35 cellular contexts compared by ENCODE assay signal in the genomic region with DNA sequence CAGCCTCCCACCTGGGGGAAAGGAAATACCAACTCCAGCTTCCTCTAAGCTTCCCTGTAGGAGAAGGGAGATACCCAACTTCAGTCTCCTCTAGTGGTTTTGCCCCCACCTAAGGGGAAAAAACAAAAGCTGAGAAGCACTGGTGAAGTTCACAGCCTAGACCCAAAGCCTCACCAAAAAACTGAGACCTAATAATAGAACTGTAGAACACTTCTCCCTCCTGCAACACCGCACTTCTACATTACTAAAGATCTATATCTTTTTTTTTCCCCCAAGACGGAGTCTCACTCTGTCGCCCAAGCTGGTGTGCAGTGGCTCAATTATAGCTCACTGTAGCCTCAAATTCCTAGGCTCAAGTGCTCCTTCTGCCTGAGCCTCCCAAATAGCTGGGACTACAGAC.
"Had no signal": no experiment of that assay in that cellular context is flagged by ENCODE, and none has a peak within 500 bp of the region (broad histone marks: within the 10 kb centered on the region; RNA-seq: fewer than 3 reads in every experiment).

No MANE protein-coding gene starts in this region.

- H3K4me3 ChIP-seq: ascending aorta, coronary artery, dorsolateral prefrontal cortex, esophagus squamous epithelium, gastroesophageal sphincter, heart right ventricle had no signal

- H3K9me3 ChIP-seq: ascending aorta had no signal

- H3K27ac ChIP-seq: ascending aorta, brain microvascular endothelial cell, coronary artery, dorsolateral prefrontal cortex, gastroesophageal sphincter, heart right ventricle, WERI-Rb-1 had no signal

- ATAC-seq: activated CD4-positive, alpha-beta T cell treated with anti-CD3 and anti-CD28 coated beads for 36 hours; activated CD4-positive, CD25-positive, alpha-beta regulatory T cell treated with anti-CD3 and anti-CD28 coated beads, Interleukin-2, amount 50 U/mL, for 24 hours; activated CD8-positive, alpha-beta memory T cell treated with anti-CD3 and anti-CD28 coated beads, Interleukin-2, amount 10 ng/mL, durations not matched to agents 7 days and 5 days; activated CD8-positive, alpha-beta T cell treated with anti-CD3 and anti-CD28 coated beads, Interleukin-2, amount 10 ng/mL, durations not matched to agents 7 days and 5 days; activated naive CD4-positive, alpha-beta T cell treated with anti-CD3 and anti-CD28 coated beads, Interleukin-2, amount 50 U/mL, for 72 hours; gastroesophageal sphincter; heart right ventricle; T-helper 17 cell had no signal

- H3K36me3 ChIP-seq: ascending aorta, brain microvascular endothelial cell, esophagus squamous epithelium, gastroesophageal sphincter, heart right ventricle, WERI-Rb-1 had no signal

- FAIRE-seq: bronchial epithelial cell had no signal

- H3K27me3 Mint-ChIP-seq: activated B cell treated with CpG ODN at 0.5 μM for 24 hours; activated CD4-positive, alpha-beta T cell treated with anti-CD3 and anti-CD28 coated beads, Interleukin-2, amount 10 ng/mL, durations not matched to agents 24 days and 14 days; central memory CD8-positive, alpha-beta T cell had no signal

- H3K27ac Mint-ChIP-seq: activated B cell treated with CpG ODN at 0.5 μM for 24 hours; activated CD4-positive, alpha-beta memory T cell treated with anti-CD3 and anti-CD28 coated beads for 36 hours; activated CD4-positive, alpha-beta T cell treated with anti-CD3 and anti-CD28 coated beads for 36 hours; activated CD4-positive, alpha-beta T cell treated with anti-CD3 and anti-CD28 coated beads, Interleukin-2, amount 10 ng/mL, durations not matched to agents 24 days and 14 days; activated CD8-positive, alpha-beta memory T cell treated with anti-CD3 and anti-CD28 coated beads, Interleukin-2, amount 10 ng/mL, durations not matched to agents 7 days and 5 days; activated CD8-positive, alpha-beta T cell treated with anti-CD3 and anti-CD28 coated beads, Interleukin-2, amount 10 ng/mL, durations not matched to agents 7 days and 5 days; activated naive CD4-positive, alpha-beta T cell treated with anti-CD3 and anti-CD28 coated beads, Interleukin-2, amount 10 ng/mL, durations not matched to agents 7 days and 5 days; activated naive CD8-positive, alpha-beta T cell treated with anti-CD3 and anti-CD28 coated beads, Interleukin-2, amount 10 ng/mL, durations not matched to agents 7 days and 5 days; activated T-helper 1 cell treated with anti-CD3 and anti-CD28 coated beads, Interleukin-12 subunit alpha, Interleukin-12 subunit beta, Interleukin-2, Interleukin-4 antibody, amounts not matched to agents 30 ng/mL and 10 ng/mL and 1 ng/mL, durations not matched to agents 14 hours and 24 hours and 36 hours; activated T-helper 2 cell treated with anti-CD3 and anti-CD28 coated beads, Interferon-gamma antibody, Interleukin-2, Interleukin-4, amounts not matched to agents 10 μg/mL and 5 μg/mL and 100 μg/mL, durations not matched to agents 14 hours and 24 hours and 36 hours; dendritic cell treated with granulocyte-macrophage colony-stimulating factor and Interleukin-4, amounts not matched to agents 40 ng/mL and 50 ng/mL, for 4 days; endodermal cell; T-helper 17 cell; T-helper 2 cell treated with Interferon-gamma antibody and Interleukin-4, amounts not matched to agents 5 μg/mL and 100 μg/mL, for 36 hours had no signal

- H3K27me3 ChIP-seq: ascending aorta, brain microvascular endothelial cell, dorsolateral prefrontal cortex, gastroesophageal sphincter had no signal

- H3K9me3 Mint-ChIP-seq: activated CD4-positive, alpha-beta T cell treated with anti-CD3 and anti-CD28 coated beads, Interleukin-2, amount 10 ng/mL, durations not matched to agents 24 days and 14 days; central memory CD8-positive, alpha-beta T cell had no signal

- DNase-seq: activated B cell treated with CpG ODN at 0.5 μM for 24 hours; activated CD4-positive, alpha-beta memory T cell treated with anti-CD3 and anti-CD28 coated beads for 36 hours; activated CD4-positive, alpha-beta T cell treated with anti-CD3 and anti-CD28 coated beads for 36 hours; activated CD4-positive, alpha-beta T cell treated with anti-CD3 and anti-CD28 coated beads, Interleukin-2, amount 10 ng/mL, durations not matched to agents 24 days and 14 days; activated CD8-positive, alpha-beta memory T cell treated with anti-CD3 and anti-CD28 coated beads, Interleukin-2, amount 10 ng/mL, durations not matched to agents 7 days and 5 days; activated CD8-positive, alpha-beta memory T cell treated with anti-CD3 and anti-CD28 coated beads, Interleukin-2, amount 50 U/mL, for 4 hours; activated CD8-positive, alpha-beta T cell treated with anti-CD3 and anti-CD28 coated beads, Interleukin-2, amount 10 ng/mL, durations not matched to agents 7 days and 5 days; activated gamma-delta T cell; activated naive CD4-positive, alpha-beta T cell; activated naive CD4-positive, alpha-beta T cell treated with anti-CD3 and anti-CD28 coated beads, Interleukin-2, amount 10 ng/mL, durations not matched to agents 7 days and 5 days; activated naive CD8-positive, alpha-beta T cell treated with anti-CD3 and anti-CD28 coated beads, Interleukin-2, amount 10 ng/mL, durations not matched to agents 7 days and 5 days; activated T-cell treated with anti-CD3 and anti-CD28 coated beads, Interleukin-2, amount 50 U/mL, for 1 hour; activated T-cell treated with anti-CD3 and anti-CD28 coated beads, Interleukin-2, amount 50 U/mL, for 48 hours; brain microvascular endothelial cell; dorsolateral prefrontal cortex; effector memory CD4-positive, alpha-beta T cell; endodermal cell; esophagus squamous epithelium; foreskin melanocyte; heart right ventricle; T-helper 1 cell; T-helper 17 cell; T1000; WERI-Rb-1 had no signal

- H3K4me1 Mint-ChIP-seq: endodermal cell had no signal

- H3K4me1 ChIP-seq: ascending aorta, gastroesophageal sphincter, heart right ventricle had no signal

- H3K4me3 Mint-ChIP-seq: activated B cell treated with CpG ODN at 0.5 μM for 24 hours; activated CD4-positive, alpha-beta memory T cell treated with anti-CD3 and anti-CD28 coated beads for 36 hours; activated CD4-positive, alpha-beta T cell treated with anti-CD3 and anti-CD28 coated beads for 36 hours; activated CD4-positive, alpha-beta T cell treated with anti-CD3 and anti-CD28 coated beads, Interleukin-2, amount 10 ng/mL, durations not matched to agents 24 days and 14 days; activated CD8-positive, alpha-beta memory T cell treated with anti-CD3 and anti-CD28 coated beads, Interleukin-2, amount 10 ng/mL, durations not matched to agents 7 days and 5 days; activated CD8-positive, alpha-beta T cell treated with anti-CD3 and anti-CD28 coated beads, Interleukin-2, amount 10 ng/mL, durations not matched to agents 7 days and 5 days; activated naive CD4-positive, alpha-beta T cell treated with anti-CD3 and anti-CD28 coated beads, Interleukin-2, amount 10 ng/mL, durations not matched to agents 7 days and 5 days; activated naive CD8-positive, alpha-beta T cell treated with anti-CD3 and anti-CD28 coated beads, Interleukin-2, amount 10 ng/mL, durations not matched to agents 7 days and 5 days; activated T-helper 1 cell treated with anti-CD3 and anti-CD28 coated beads, Interleukin-12 subunit alpha, Interleukin-12 subunit beta, Interleukin-2, Interleukin-4 antibody, amounts not matched to agents 30 ng/mL and 10 ng/mL and 1 ng/mL, durations not matched to agents 14 hours and 24 hours and 36 hours; central memory CD8-positive, alpha-beta T cell; dendritic cell treated with granulocyte-macrophage colony-stimulating factor and Interleukin-4, amounts not matched to agents 40 ng/mL and 50 ng/mL, for 4 days; endodermal cell; T-helper 17 cell; T-helper 2 cell treated with Interferon-gamma antibody and Interleukin-4, amounts not matched to agents 5 μg/mL and 100 μg/mL, for 36 hours had no signal
